In the genomic region with DNA sequence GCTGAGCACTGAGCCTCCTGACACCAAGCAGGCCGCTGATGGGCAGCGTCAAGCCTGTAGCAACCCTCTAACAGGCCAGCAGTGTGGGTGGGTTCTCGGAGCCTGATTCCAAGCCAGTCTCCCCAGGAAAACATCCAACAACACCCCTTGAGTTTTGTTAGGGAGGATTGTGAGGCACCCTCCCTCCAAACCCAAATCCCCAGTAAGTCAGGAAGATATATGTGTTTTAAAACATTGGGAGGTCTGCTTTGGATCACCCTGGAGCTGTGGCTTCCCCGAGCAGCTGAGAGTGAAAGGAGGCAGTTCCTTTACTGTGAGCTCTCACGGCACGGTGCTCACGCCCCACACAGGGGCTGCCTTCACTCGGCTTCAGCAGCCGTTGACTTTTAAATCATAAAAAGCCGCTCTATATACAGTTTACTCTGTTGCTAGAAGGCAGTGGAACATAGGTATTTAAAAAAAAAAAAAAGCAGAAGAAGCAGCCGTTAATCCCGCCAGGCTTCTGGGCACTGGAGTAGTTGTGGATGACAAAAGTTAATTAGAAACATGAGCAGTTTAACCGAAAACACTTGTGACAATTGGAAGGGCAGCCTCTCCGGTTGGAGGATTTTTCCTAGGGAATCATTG, we compare ENCODE assay signal across 10 cellular contexts.
DNase-seq lines count a peak whose midpoint lies in the region; ATAC-seq and TF ChIP-seq lines count a peak whose summit lies in the region.
"Had no signal": no experiment of that assay in that cellular context is flagged by ENCODE, and none has a peak within 500 bp of the region (broad histone marks: within the 10 kb centered on the region; RNA-seq: fewer than 3 reads in every experiment).

No MANE protein-coding gene starts in this region.

- H3K27me3 Mint-ChIP-seq in naive thymus-derived CD8-positive, alpha-beta T cell: peaks cover 2 to 13% (median 8%) of the 10 kb centered on the region in 5 donors

- ATAC-seq in naive thymus-derived CD8-positive, alpha-beta T cell: no peak

- in situ Hi-C loops in astrocyte of the spinal cord (cut with HindIII; ENCODE audit: low sequenced_read_pairs): no loop called here
- in situ Hi-C loops in transverse colon (cut with MboI; ENCODE audit: low pct_ligation_motif_present in 1 of 4, low pct_unique_long_range_greater_than_20kb in 1 of 4, low sequenced_read_pairs in 3 of 4): loop anchor here in 2 of 4 donors (25.0 kb wide), 2 partner anchors 406 to 431 kb away; partner anchors contain the start of gene HTATIP2 (in 1 of the 2)

- no peaks in the 10 kb centered on the region for H3K4me1 Mint-ChIP-seq in naive thymus-derived CD8-positive, alpha-beta T cell
- H3K4me1 Mint-ChIP-seq: activated B cell treated with CpG ODN at 0.5 μM for 24 hours had no signal

- no peaks in the 10 kb centered on the region for H3K27me3 ChIP-seq in transverse colon
- no peaks in the 10 kb centered on the region for H3K27me3 ChIP-seq in BE2C
- H3K27me3 ChIP-seq: right lobe of liver had no signal

- H3K4me3 Mint-ChIP-seq in naive thymus-derived CD8-positive, alpha-beta T cell: no peak overlapping the region
- H3K4me3 Mint-ChIP-seq: activated B cell treated with CpG ODN at 0.5 μM for 24 hours had no signal

- H3K9me3 ChIP-seq in mesodermal cell (ENCODE audit: control insufficient read depth, low read length) (no peaks in the 10 kb centered on the region), transverse colon (no peaks in the 10 kb centered on the region), BE2C (no peaks in the 10 kb centered on the region)
- H3K9me3 ChIP-seq: right lobe of liver had no signal

- 77 to 87% methylated on average over 5 to 10 of the region's 14 CpGs for WGBS in mesodermal cell (ENCODE audit: insufficient coverage in 2 of 2), 2 experiments
- 26 to 58% methylated on average over 7 to 14 of the region's 14 CpGs for WGBS in transverse colon (ENCODE audit: low coverage in 1 of 2), 2 donors

- H3K4me1 ChIP-seq in mesodermal cell (ENCODE audit: control insufficient read depth, insufficient read depth, low read length, poor library complexity, severe bottlenecking) (peaks cover 25% of the 10 kb centered on the region), transverse colon (peaks cover 0 to 10% (median 7%) of the 10 kb centered on the region in 4 donors), BE2C (no peaks in the 10 kb centered on the region)

- POLR2A ChIA-PET in naive thymus-derived CD8-positive, alpha-beta T cell (lab: Charles Lee): no interaction called here

- no peak for TF ChIP-seq EP300 in transverse colon (IDR thresholded peaks at IDR 0.05; ENCODE audit: low read depth)

- peak overlapping the region; percentile 57 for H3K27ac ChIP-seq in mesodermal cell (ENCODE audit: low read depth, low read length, severe bottlenecking)
- peak overlapping the region in 3 of 4 donors; percentile 55 to 78 (median 71) for H3K27ac ChIP-seq in transverse colon
- H3K27ac ChIP-seq: right lobe of liver had no signal

- no peaks in the 10 kb centered on the region for H3K36me3 ChIP-seq in mesodermal cell (ENCODE audit: control insufficient read depth, insufficient read depth, low read length)
- no peaks in the 10 kb centered on the region for H3K36me3 ChIP-seq in transverse colon
- no peaks in the 10 kb centered on the region for H3K36me3 ChIP-seq in BE2C

- no peak for TF ChIP-seq POLR2A in transverse colon (IDR thresholded peaks at IDR 0.05)

- no peak for TF ChIP-seq CTCF in astrocyte of the spinal cord (IDR thresholded peaks at IDR 0.05; ENCODE audit: low read depth, low read length)
- no peak for TF ChIP-seq CTCF in transverse colon (IDR thresholded peaks at IDR 0.05)
- no peak for TF ChIP-seq CTCF in BE2C (IDR thresholded peaks at IDR 0.05; ENCODE audit: low read depth, low read length)

- H3K4me3 ChIP-seq in astrocyte of the spinal cord (ENCODE audit: low read depth, low read length) (peak overlapping the region; percentile 2), mesodermal cell (ENCODE audit: extremely low read depth, insufficient read depth, low read length, poor library complexity, severe bottlenecking) (no peak overlapping the region), transverse colon (no peak overlapping the region), BE2C (ENCODE audit: low read depth, low read length) (no peak overlapping the region)
- H3K4me3 ChIP-seq: right lobe of liver had no signal

- peak; percentile 5 for DNase-seq in NCI-H1694 treated with DMSO at 0.1 percent for 48 hours (lab: John Stamatoyannopoulos, UW)
- no peak for DNase-seq in NCI-H1694 (lab: John Stamatoyannopoulos, UW)
- DNase-seq in astrocyte of the spinal cord (ENCODE audit: low read depth, low spot score): peak; percentile 53
- no peak for DNase-seq in transverse colon
- DNase-seq in SHP77 treated with DMSO at 0.1 percent for 48 hours (lab: John Stamatoyannopoulos, UW): no peak
- DNase-seq in naive thymus-derived CD8-positive, alpha-beta T cell: no peak
- no peak for DNase-seq in BE2C
- DNase-seq: activated B cell treated with CpG ODN at 0.5 μM for 24 hours, right lobe of liver had no signal

- no peak overlapping the region for H3K27ac Mint-ChIP-seq in naive thymus-derived CD8-positive, alpha-beta T cell
- H3K27ac Mint-ChIP-seq: activated B cell treated with CpG ODN at 0.5 μM for 24 hours had no signal

- intact Hi-C loops in transverse colon (cut with DNase I; ENCODE audit: low total_unique reads): loop anchor here (2.0 to 5.0 kb wide), 2 partner anchors 51 to 180 kb away; no protein-coding TSS in a partner anchor

- no peaks in the 10 kb centered on the region for H3K36me3 Mint-ChIP-seq in naive thymus-derived CD8-positive, alpha-beta T cell

- no peaks in the 10 kb centered on the region for H3K9me3 Mint-ChIP-seq in naive thymus-derived CD8-positive, alpha-beta T cell
- H3K9me3 Mint-ChIP-seq: activated B cell treated with CpG ODN at 0.5 μM for 24 hours had no signal

Comparison
In these comparisons a context has a peak if more than half of its experiments do, and no peak if none do; other contexts are left out.
1. DNase-seq: peak in NCI-H1694 treated with DMSO at 0.1 percent for 48 hours (single experiment) and astrocyte of the spinal cord (single experiment); none in NCI-H1694 (single experiment), transverse colon (single experiment), SHP77 treated with DMSO at 0.1 percent for 48 hours (single experiment), naive thymus-derived CD8-positive, alpha-beta T cell (0 of 10) and BE2C (single experiment).